In the genomic region with DNA sequence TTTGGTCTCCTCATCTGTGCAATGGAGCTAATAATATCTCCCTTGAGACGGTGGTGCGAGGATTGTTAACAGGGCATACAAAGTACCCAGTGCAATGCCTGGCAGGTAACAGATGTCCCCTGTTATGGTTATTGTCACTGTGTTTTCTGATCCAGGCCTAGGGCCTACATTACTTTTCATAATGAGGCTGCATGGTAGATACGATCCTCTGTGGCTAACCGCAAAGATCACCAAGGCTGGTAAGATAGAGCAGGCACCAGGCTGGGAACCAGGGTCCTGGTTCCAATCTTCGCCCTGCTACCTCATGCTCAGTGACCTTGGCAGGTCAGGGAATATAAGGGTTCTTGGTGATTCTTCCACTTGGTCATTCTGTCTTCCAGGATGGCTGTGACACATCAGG, we compare ENCODE assay signal across 27 cellular contexts. TPM values are rescaled to one million over a fixed set of nuclear protein-coding genes. Genes with fewer than 3 reads are reported as not detected.
A peak's percentile ranks its signal among the peaks of the same experiment; 100 is the strongest.
DNase-seq lines count a peak whose midpoint lies in the region; ATAC-seq and TF ChIP-seq lines count a peak whose summit lies in the region.
"Had no signal": no experiment of that assay in that cellular context is flagged by ENCODE, and none has a peak within 500 bp of the region (broad histone marks: within the 10 kb centered on the region; RNA-seq: fewer than 3 reads in every experiment).

No MANE protein-coding gene starts in this region.

- no peak for TF ChIP-seq CTCF in brain (conservative IDR thresholded peaks at IDR 0.05)
- TF ChIP-seq CTCF in neural cell (IDR thresholded peaks at IDR 0.05; ENCODE audit: poor library complexity, severe bottlenecking) = no peak

- no peaks in the 10 kb centered on the region for H4K20me1 ChIP-seq in Karpas-422 (ENCODE audit: insufficient read depth, low read depth, low read length)
- H4K20me1 ChIP-seq in neural cell (ENCODE audit: insufficient read depth) = no peaks in the 10 kb centered on the region
- H4K20me1 ChIP-seq: BLaER1 had no signal

- H3K9me3 Mint-ChIP-seq in brain = peaks cover 0 to 10% (median 4%) of the 10 kb centered on the region in 5 experiments
- H3K9me3 Mint-ChIP-seq: CD8-positive, alpha-beta memory T cell had no signal

- H2AFZ ChIP-seq in Karpas-422 (ENCODE audit: low read length) (no peak overlapping the region), neural cell (ENCODE audit: low read depth, low read length) (no peak overlapping the region)

- no peaks in the 10 kb centered on the region for H3K9me3 ChIP-seq in Karpas-422 (ENCODE audit: low read length)
- no peaks in the 10 kb centered on the region for H3K9me3 ChIP-seq in neural cell (ENCODE audit: low read length)
- H3K9me3 ChIP-seq: BE2C, BLaER1 had no signal

- H3K27me3 Mint-ChIP-seq in brain = no peaks in the 10 kb centered on the region

- H3K4me3 ChIP-seq in Jurkat, Clone E6-1 (ENCODE audit: low read length) = no peak overlapping the region
- peak overlapping the region; percentile 11; the same call in 1 of the 2 replicates for H3K4me3 ChIP-seq in Karpas-422 (ENCODE audit: low read length)
- H3K4me3 ChIP-seq in neural cell (ENCODE audit: low read length) = no peak overlapping the region
- H3K4me3 ChIP-seq: BLaER1, GM12878 had no signal

- no peaks in the 10 kb centered on the region for H3K9me2 ChIP-seq in Karpas-422 (replicated peaks; ENCODE audit: insufficient read depth, low read length)
- no peaks in the 10 kb centered on the region for H3K9me2 ChIP-seq in neural cell (ENCODE audit: insufficient read depth, low read length)

- ATAC-seq in HG03521 (IDR thresholded peaks at IDR 0.05; ENCODE audit: unreplicated experiment) = no peak
- ATAC-seq: GM12878 had no signal

- H3K27ac Mint-ChIP-seq in brain = peak overlapping the region in 3 of 5 experiments; percentile 31 to 98 (median 63)
- H3K27ac Mint-ChIP-seq: CD14-positive monocyte; CD4-positive, alpha-beta memory T cell; CD4-positive, CD25-positive, alpha-beta regulatory T cell; CD8-positive, alpha-beta memory T cell had no signal

- no peaks in the 10 kb centered on the region; the same call in 1 of the 2 replicates for H3K27me3 ChIP-seq in Karpas-422 (ENCODE audit: low read length)
- no peaks in the 10 kb centered on the region for H3K27me3 ChIP-seq in neural cell (ENCODE audit: insufficient read depth, low read depth, low read length)
- H3K27me3 ChIP-seq: BLaER1 had no signal

- H3K79me2 ChIP-seq in Karpas-422 (ENCODE audit: low read length) (no peaks in the 10 kb centered on the region), neural cell (replicated peaks; ENCODE audit: insufficient read depth, low read length) (no peaks in the 10 kb centered on the region)

- TF ChIP-seq RAD21 in neural cell (conservative IDR thresholded peaks at IDR 0.05) = no peak

- H3K9ac ChIP-seq in Karpas-422 (ENCODE audit: low read length) = no peak overlapping the region; the same call in 1 of the 2 replicates
- no peak overlapping the region for H3K9ac ChIP-seq in neural cell (ENCODE audit: low read length)
- H3K9ac ChIP-seq: BLaER1 had no signal

- peak overlapping the region; percentile 71 for H3K27ac ChIP-seq in Karpas-422 (ENCODE audit: low read length)
- H3K27ac ChIP-seq in neural cell (ENCODE audit: low read length) = peak overlapping the region; percentile 86
- H3K27ac ChIP-seq: BLaER1 had no signal

- H3K4me2 ChIP-seq in Karpas-422 (ENCODE audit: low read depth, low read length, poor library complexity, severe bottlenecking) = peak overlapping the region; percentile 74
- H3K4me2 ChIP-seq in neural cell (ENCODE audit: low read length) = no peak overlapping the region
- H3K4me2 ChIP-seq: BLaER1 had no signal

- peaks cover 25% of the 10 kb centered on the region for H3K4me1 Mint-ChIP-seq in brain
- H3K4me1 Mint-ChIP-seq: CD14-positive monocyte; CD4-positive, alpha-beta memory T cell; CD4-positive, CD25-positive, alpha-beta regulatory T cell; CD8-positive, alpha-beta memory T cell had no signal

- no peak overlapping the region for H3K4me3 Mint-ChIP-seq in brain
- H3K4me3 Mint-ChIP-seq: CD14-positive monocyte; CD4-positive, alpha-beta memory T cell; CD4-positive, CD25-positive, alpha-beta regulatory T cell; CD8-positive, alpha-beta memory T cell had no signal

- TF ChIP-seq EP300 in neural cell (conservative IDR thresholded peaks at IDR 0.05; ENCODE audit: poor library complexity, severe bottlenecking) = no peak

- no peaks in the 10 kb centered on the region for H3K36me3 Mint-ChIP-seq in brain
- H3K36me3 Mint-ChIP-seq: CD14-positive monocyte; CD4-positive, alpha-beta memory T cell; CD4-positive, CD25-positive, alpha-beta regulatory T cell; CD8-positive, alpha-beta memory T cell had no signal

- H3K4me1 ChIP-seq in Karpas-422 (ENCODE audit: low read length) = peaks cover 69% of the 10 kb centered on the region
- H3K4me1 ChIP-seq: BE2C, BLaER1 had no signal

- peak; percentile 15 for DNase-seq in Jurkat, Clone E6-1 (ENCODE audit: low read depth, low spot score)
- DNase-seq in Karpas-422 (no peak), NCI-H82 treated with DMSO at 0.1 percent for 48 hours (lab: John Stamatoyannopoulos, UW; ENCODE audit: unreplicated experiment) (no peak), NCI-H748 (lab: John Stamatoyannopoulos, UW; ENCODE audit: unreplicated experiment) (no peak)
- DNase-seq: 8988T; ACHN; BE2C; C1 segment of cervical spinal cord; CD4-positive, alpha-beta memory T cell; CD4-positive, CD25-positive, alpha-beta regulatory T cell; CD8-positive, alpha-beta memory T cell; COR-L47; DMS 273 treated with DMSO at 0.1 percent for 48 hours; DMS153; DMS53; DMS79; DND-41; EL; GDM1 had no signal

- H3F3A ChIP-seq in neural cell (ENCODE audit: insufficient read depth, low read length, poor library complexity, severe bottlenecking) = no peaks in the 10 kb centered on the region

- H3K36me3 ChIP-seq in Karpas-422 (ENCODE audit: insufficient read depth, low read length) (no peaks in the 10 kb centered on the region), neural cell (ENCODE audit: insufficient read depth, low read length) (no peaks in the 10 kb centered on the region)
- H3K36me3 ChIP-seq: BE2C, BLaER1 had no signal

TF ChIP-seq in neural cell, 6 proteins besides CTCF, POLR2A, EP300 and RAD21:
- no peak for TF ChIP-seq TAF1 (IDR thresholded peaks at IDR 0.05; ENCODE audit: low read depth)
- no peak for TF ChIP-seq MXI1 (conservative IDR thresholded peaks at IDR 0.05; ENCODE audit: poor library complexity, severe bottlenecking)
- no peak for TF ChIP-seq POLR2AphosphoS5 (IDR thresholded peaks at IDR 0.05)

RNA-seq across cellular contexts. Expression of a gene that starts 22.7 kb away (rescaled TPM):
- 0.66 TPM for polyA plus RNA-seq in Jurkat, Clone E6-1 (2012; ENCODE audit: insufficient read depth, insufficient read length)
- total RNA-seq in Karpas-422 (2014; rRNA removed; shearing (Covaris generic); ENCODE audit: low replicate concordance) = not detected in 2 replicates
- polyA plus RNA-seq in brain (ENCODE audit: insufficient read depth, low read depth, low replicate concordance) (4.9 TPM), neural cell (3.4 and 4.0 TPM in 2 replicates)
- 7.3 and 8.7 TPM in 2 replicates for polyA minus RNA-seq in neural cell
- total RNA-seq: G401 had no signal
- polyA plus RNA-seq: AG04450, CD14-positive monocyte had no signal
